ENCODE assay signal across 11 cellular contexts in the genomic region with DNA sequence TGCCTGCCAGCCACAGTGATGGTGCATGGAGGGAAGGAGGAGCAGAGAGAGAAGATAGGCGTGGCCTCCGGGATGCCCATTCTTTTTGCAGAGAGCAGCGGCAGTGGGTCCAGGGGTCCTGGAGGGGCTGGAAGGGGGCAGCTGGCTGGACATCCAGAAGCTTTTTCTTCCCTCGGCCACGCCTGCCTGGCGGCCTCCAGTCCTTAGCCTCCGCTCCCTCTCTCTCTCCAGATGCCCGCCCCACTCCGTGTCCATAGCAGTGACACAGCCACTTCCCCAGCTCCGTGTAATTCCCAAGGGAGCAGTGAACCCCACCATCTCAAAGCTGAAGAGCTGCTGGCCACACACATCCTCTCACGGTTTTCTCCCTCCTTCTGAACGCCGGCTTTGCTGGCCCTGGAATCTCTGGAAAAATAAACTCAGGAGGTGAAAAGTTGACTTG. TPM values are rescaled to one million over a fixed set of nuclear protein-coding genes. Genes with fewer than 3 reads are reported as not detected.
DNase-seq lines count a peak whose midpoint lies in the region; ATAC-seq and TF ChIP-seq lines count a peak whose summit lies in the region.
"Had no signal": no experiment of that assay in that cellular context is flagged by ENCODE, and none has a peak within 500 bp of the region (broad histone marks: within the 10 kb centered on the region; RNA-seq: fewer than 3 reads in every experiment).

No MANE protein-coding gene starts in this region.

- BruUV-seq in PC-3 (replicated peaks; lab: Mats Ljungman, UMichigan) = no TSS peak

- ATAC-seq in lower lobe of right lung (no peak), PC-3 (no peak)
- ATAC-seq: foreskin keratinocyte had no signal

- H3K36me3 ChIP-seq in H7 (replicated peaks; ENCODE audit: control insufficient read depth, insufficient read depth, low read length) (no peaks in the 10 kb centered on the region), lower lobe of right lung (no peaks in the 10 kb centered on the region), tibial artery (no peaks in the 10 kb centered on the region), PC-3 (ENCODE audit: low read depth, low read length) (no peaks in the 10 kb centered on the region), spleen (no peaks in the 10 kb centered on the region)

- no peak overlapping the region for H3K4me3 ChIP-seq in H7 (ENCODE audit: insufficient read depth, low read depth, low read length)
- H3K4me3 ChIP-seq in lower lobe of right lung = peak overlapping the region; percentile 19
- peak overlapping the region; percentile 18 to 19 for H3K4me3 ChIP-seq in tibial artery
- no peak overlapping the region for H3K4me3 ChIP-seq in PC-3 (ENCODE audit: low read length)
- no peak overlapping the region for H3K4me3 ChIP-seq in spleen

- H3K9me2 ChIP-seq in PC-3 (replicated peaks; ENCODE audit: low read length) = no peaks in the 10 kb centered on the region

- 76 to 87% (median 82%) methylated on average over 13 of the region's 13 CpGs for WGBS in spleen, 5 donors

- no peak for TF ChIP-seq CTCF in lower lobe of right lung (IDR thresholded peaks at IDR 0.05)
- TF ChIP-seq CTCF in tibial artery (IDR thresholded peaks at IDR 0.05) = no peak
- TF ChIP-seq CTCF in PC-3 (conservative IDR thresholded peaks at IDR 0.05; ENCODE audit: low read depth, low read length) = no peak
- TF ChIP-seq CTCF in spleen (IDR thresholded peaks at IDR 0.05 in 8 of 11, conservative IDR thresholded peaks at IDR 0.05 in 3 of 11) = no peak

- intact Hi-C loops in lower lobe of right lung (cut with DNase I) = no loop called here
- intact Hi-C loops in tibial artery (cut with DNase I; ENCODE audit: low total_unique reads) = no loop called here
- intact Hi-C loops in PC-3 (cut with micrococcal nuclease) = no loop called here
- intact Hi-C loops in spleen (cut with DNase I; ENCODE audit: low total_unique reads) = no loop called here

- CTCF ChIA-PET in PC-3 (lab: Charles Lee) = no interaction called here

- no peaks in the 10 kb centered on the region for H4K20me1 ChIP-seq in PC-3 (ENCODE audit: low read length)

- TF ChIP-seq POLR2A in erythroblast (IDR thresholded peaks at IDR 0.05; ENCODE audit: low read length) (no peak), spleen (IDR thresholded peaks at IDR 0.05) (no peak)

- H3K9ac ChIP-seq in PC-3 (ENCODE audit: low read length) = no peak overlapping the region

- no peaks in the 10 kb centered on the region for H3K27me3 ChIP-seq in H7 (ENCODE audit: control insufficient read depth, insufficient read depth, low read length)
- no peaks in the 10 kb centered on the region for H3K27me3 ChIP-seq in lower lobe of right lung (ENCODE audit: low read depth)
- H3K27me3 ChIP-seq in tibial artery = no peaks in the 10 kb centered on the region
- H3K27me3 ChIP-seq in PC-3 (ENCODE audit: low read length) = no peaks in the 10 kb centered on the region
- peaks cover 0 to 10% (median 0%) of the 10 kb centered on the region in 7 donors for H3K27me3 ChIP-seq in spleen (replicated peaks in 1 of 7)
- H3K27me3 ChIP-seq: foreskin keratinocyte had no signal

- H2AFZ ChIP-seq in PC-3 (ENCODE audit: low read length) = no peak overlapping the region

- peaks cover 4% of the 10 kb centered on the region for H3F3A ChIP-seq in PC-3 (ENCODE audit: low read length, unreplicated experiment)

- H3K9me3 ChIP-seq in lower lobe of right lung (no peaks in the 10 kb centered on the region), tibial artery (no peaks in the 10 kb centered on the region), PC-3 (ENCODE audit: low read length) (no peaks in the 10 kb centered on the region), spleen (no peaks in the 10 kb centered on the region)

- POLR2A ChIA-PET in PC-3 (lab: Charles Lee; ENCODE audit: unreplicated experiment) = no interaction called here

- no peak overlapping the region for H3K4me2 ChIP-seq in PC-3 (ENCODE audit: low read length)

- DNase-seq in H7 = peak; percentile 41
- DNase-seq in cerebellum (ENCODE audit: low spot score) = peak; percentile 50
- no peak for DNase-seq in lower lobe of right lung
- DNase-seq in tibial artery = peak; percentile 61 to 82
- no peak for DNase-seq in PC-3
- no peak for DNase-seq in erythroblast (lab: John Stamatoyannopoulos, UW)
- DNase-seq in epidermal melanocyte (ENCODE audit: insufficient read length, low spot score) = no peak
- no peak for DNase-seq in spleen
- DNase-seq: foreskin keratinocyte, left cardiac atrium, NCI-H2081 treated with DMSO at 0.1 percent for 48 hours had no signal

- H3K4me1 ChIP-seq in lower lobe of right lung = peaks cover 8% of the 10 kb centered on the region
- H3K4me1 ChIP-seq in tibial artery = peaks cover 0 to 42% (median 21%) of the 10 kb centered on the region in 4 donors
- peaks cover 41% of the 10 kb centered on the region for H3K4me1 ChIP-seq in PC-3 (ENCODE audit: insufficient read depth, low read length)
- H3K4me1 ChIP-seq in spleen = peaks cover 0 to 33% (median 0%) of the 10 kb centered on the region in 6 donors

- no peaks in the 10 kb centered on the region for H3K79me2 ChIP-seq in PC-3 (ENCODE audit: low read length)

- H3K27ac ChIP-seq in lower lobe of right lung (peak overlapping the region; percentile 7), tibial artery (peak overlapping the region; percentile 63 to 64), PC-3 (ENCODE audit: low read length) (no peak overlapping the region), spleen (peak overlapping the region in 3 of 8 donors; percentile 42 to 53 (median 42))
- H3K27ac ChIP-seq: foreskin keratinocyte had no signal

RNA-seq across cellular contexts. Expression of a gene that starts 26.3 kb away (rescaled TPM):
- total RNA-seq in H7 (2014; rRNA removed; shearing (Covaris generic)) = 30.7 and 32.7 TPM in 2 replicates
- 79.6 TPM for total RNA-seq in cerebellum
- 44.6 TPM for total RNA-seq in lower lobe of right lung
- total RNA-seq in PC-3 (2014; rRNA removed) = 83.1 and 109 TPM in 2 replicates
- total RNA-seq in spleen = 10 to 100 TPM; 31.9 to 69.6 (median 50.1) TPM
- 10 to 100 TPM in 2 of 3 donors, 1 to 10 TPM in 1; 7.9 to 14.0 (median 13.9) TPM for polyA plus RNA-seq in spleen

Comparison
In these comparisons a context has a peak if more than half of its experiments do, and no peak if none do; other contexts are left out.
1. DNase-seq: peak in H7 (single experiment), cerebellum (single experiment) and tibial artery (2 of 2); none in lower lobe of right lung (single experiment), PC-3 (single experiment), erythroblast (0 of 2), epidermal melanocyte (single experiment) and spleen (single experiment).
2. H3K4me3 ChIP-seq: peak in lower lobe of right lung (single experiment) and tibial artery (2 of 2); none in H7 (single experiment), PC-3 (single experiment) and spleen (0 of 8).